1 cellular context compared by ENCODE assay signal in the genomic region with DNA sequence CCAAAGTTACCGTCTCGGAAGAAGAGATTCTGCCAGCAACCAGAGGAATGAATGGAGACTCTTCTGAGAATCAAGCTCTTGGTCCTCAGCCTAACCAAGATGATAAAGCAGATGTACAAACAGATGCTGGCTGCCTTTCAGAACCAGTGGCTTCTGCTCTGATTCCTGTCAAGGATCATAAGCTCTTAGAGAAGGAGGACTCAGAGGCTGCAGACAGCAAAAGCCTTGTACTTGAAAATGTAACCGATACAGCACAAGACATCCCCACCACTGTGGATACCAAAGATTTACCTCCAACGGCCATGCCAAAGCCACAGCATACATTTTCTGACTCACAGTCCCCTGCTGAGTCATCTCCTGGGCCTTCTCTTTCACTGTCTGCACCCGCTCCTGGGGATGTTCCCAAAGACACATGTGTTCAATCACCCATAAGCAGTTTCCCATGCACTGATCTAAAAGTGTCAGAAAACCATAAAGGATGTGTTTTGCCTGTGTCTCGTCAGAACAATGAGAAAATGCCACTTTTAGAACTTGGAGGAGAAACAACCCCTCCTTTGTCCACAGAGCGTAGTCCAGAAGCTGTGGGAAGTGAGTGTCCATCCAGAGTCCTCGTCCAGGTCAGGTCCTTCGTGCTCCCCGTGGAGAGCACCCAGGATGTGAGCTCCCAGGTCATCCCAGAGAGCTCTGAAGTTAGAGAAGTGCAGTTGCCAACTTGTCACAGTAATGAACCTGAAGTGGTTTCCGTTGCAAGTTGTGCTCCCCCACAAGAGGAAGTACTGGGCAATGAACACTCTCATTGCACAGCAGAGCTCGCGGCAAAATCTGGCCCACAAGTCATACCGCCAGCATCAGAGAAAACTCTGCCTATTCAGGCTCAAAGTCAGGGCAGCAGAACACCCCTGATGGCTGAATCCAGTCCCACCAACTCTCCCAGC.
TF ChIP-seq lines count a peak whose summit lies in the region.

No MANE protein-coding gene starts in this region.

TF ChIP-seq in GM23338, 12 proteins besides CTCF, POLR2A, EP300 and RAD21 (continued from another document):
- TF ChIP-seq, protein P1, sequence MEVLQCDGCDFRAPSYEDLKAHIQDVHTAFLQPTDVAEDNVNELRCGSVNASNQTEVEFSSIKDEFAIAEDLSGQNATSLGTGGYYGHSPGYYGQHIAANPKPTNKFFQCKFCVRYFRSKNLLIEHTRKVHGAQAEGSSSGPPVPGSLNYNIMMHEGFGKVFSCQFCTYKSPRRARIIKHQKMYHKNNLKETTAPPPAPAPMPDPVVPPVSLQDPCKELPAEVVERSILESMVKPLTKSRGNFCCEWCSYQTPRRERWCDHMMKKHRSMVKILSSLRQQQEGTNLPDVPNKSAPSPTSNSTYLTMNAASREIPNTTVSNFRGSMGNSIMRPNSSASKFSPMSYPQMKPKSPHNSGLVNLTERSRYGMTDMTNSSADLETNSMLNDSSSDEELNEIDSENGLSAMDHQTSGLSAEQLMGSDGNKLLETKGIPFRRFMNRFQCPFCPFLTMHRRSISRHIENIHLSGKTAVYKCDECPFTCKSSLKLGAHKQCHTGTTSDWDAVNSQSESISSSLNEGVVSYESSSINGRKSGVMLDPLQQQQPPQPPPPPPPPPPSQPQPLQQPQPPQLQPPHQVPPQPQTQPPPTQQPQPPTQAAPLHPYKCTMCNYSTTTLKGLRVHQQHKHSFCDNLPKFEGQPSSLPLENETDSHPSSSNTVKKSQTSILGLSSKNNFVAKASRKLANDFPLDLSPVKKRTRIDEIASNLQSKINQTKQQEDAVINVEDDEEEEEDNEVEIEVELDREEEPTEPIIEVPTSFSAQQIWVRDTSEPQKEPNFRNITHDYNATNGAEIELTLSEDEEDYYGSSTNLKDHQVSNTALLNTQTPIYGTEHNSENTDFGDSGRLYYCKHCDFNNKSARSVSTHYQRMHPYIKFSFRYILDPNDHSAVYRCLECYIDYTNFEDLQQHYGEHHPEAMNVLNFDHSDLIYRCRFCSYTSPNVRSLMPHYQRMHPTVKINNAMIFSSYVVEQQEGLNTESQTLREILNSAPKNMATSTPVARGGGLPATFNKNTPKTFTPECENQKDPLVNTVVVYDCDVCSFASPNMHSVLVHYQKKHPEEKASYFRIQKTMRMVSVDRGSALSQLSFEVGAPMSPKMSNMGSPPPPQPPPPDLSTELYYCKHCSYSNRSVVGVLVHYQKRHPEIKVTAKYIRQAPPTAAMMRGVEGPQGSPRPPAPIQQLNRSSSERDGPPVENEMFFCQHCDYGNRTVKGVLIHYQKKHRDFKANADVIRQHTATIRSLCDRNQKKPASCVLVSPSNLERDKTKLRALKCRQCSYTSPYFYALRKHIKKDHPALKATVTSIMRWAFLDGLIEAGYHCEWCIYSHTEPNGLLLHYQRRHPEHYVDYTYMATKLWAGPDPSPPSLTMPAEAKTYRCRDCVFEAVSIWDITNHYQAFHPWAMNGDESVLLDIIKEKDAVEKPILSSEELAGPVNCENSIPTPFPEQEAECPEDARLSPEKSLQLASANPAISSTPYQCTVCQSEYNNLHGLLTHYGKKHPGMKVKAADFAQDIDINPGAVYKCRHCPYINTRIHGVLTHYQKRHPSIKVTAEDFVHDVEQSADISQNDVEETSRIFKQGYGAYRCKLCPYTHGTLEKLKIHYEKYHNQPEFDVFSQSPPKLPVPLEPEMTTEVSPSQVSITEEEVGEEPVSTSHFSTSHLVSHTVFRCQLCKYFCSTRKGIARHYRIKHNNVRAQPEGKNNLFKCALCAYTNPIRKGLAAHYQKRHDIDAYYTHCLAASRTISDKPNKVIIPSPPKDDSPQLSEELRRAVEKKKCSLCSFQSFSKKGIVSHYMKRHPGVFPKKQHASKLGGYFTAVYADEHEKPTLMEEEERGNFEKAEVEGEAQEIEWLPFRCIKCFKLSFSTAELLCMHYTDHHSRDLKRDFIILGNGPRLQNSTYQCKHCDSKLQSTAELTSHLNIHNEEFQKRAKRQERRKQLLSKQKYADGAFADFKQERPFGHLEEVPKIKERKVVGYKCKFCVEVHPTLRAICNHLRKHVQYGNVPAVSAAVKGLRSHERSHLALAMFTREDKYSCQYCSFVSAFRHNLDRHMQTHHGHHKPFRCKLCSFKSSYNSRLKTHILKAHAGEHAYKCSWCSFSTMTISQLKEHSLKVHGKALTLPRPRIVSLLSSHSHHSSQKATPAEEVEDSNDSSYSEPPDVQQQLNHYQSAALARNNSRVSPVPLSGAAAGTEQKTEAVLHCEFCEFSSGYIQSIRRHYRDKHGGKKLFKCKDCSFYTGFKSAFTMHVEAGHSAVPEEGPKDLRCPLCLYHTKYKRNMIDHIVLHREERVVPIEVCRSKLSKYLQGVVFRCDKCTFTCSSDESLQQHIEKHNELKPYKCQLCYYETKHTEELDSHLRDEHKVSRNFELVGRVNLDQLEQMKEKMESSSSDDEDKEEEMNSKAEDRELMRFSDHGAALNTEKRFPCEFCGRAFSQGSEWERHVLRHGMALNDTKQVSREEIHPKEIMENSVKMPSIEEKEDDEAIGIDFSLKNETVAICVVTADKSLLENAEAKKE (CRISPR knock-in tag; IDR thresholded peaks at IDR 0.05), result no peak
- no peak for TF ChIP-seq NANOG (IDR thresholded peaks at IDR 0.05; ENCODE audit: borderline replicate concordance)
TF ChIP-seq in GM23338: peak in this region for 0.
